Comparison of ENCODE assay signal across 13 cellular contexts in genomic region chr6:128511518-128511917, GRCh38. TPM values are rescaled to one million over a fixed set of nuclear protein-coding genes. Genes with fewer than 3 reads are reported as not detected.
DNase-seq lines count a peak whose midpoint lies in the region; ATAC-seq and TF ChIP-seq lines count a peak whose summit lies in the region.
"Had no signal": no experiment of that assay in that cellular context is flagged by ENCODE, and none has a peak within 500 bp of the region (broad histone marks: within the 10 kb centered on the region; RNA-seq: fewer than 3 reads in every experiment).

No MANE protein-coding gene starts in this region.

- H3K9me3 ChIP-seq in psoas muscle (no peaks in the 10 kb centered on the region), ascending aorta (no peaks in the 10 kb centered on the region)
- H3K9me3 ChIP-seq: gastrocnemius medialis had no signal

- H3K4me1 ChIP-seq in psoas muscle (peaks cover 14% of the 10 kb centered on the region), ascending aorta (peaks cover 0 to 3% of the 10 kb centered on the region in 2 donors)
- H3K4me1 ChIP-seq: parathyroid adenoma had no signal

- no peak overlapping the region for H3K4me3 ChIP-seq in psoas muscle
- no peak overlapping the region for H3K4me3 ChIP-seq in ascending aorta
- H3K4me3 ChIP-seq: gastrocnemius medialis had no signal

- H3K27ac ChIP-seq in psoas muscle = no peak overlapping the region
- no peak overlapping the region for H3K27ac ChIP-seq in ascending aorta
- H3K27ac ChIP-seq: gastrocnemius medialis, parathyroid adenoma had no signal

- WGBS in psoas muscle, 3 donors = 81 to 86% (median 81%) methylated on average over 4 of the region's 4 CpGs

- no peak for TF ChIP-seq CTCF in psoas muscle (IDR thresholded peaks at IDR 0.05)
- no peak for TF ChIP-seq CTCF in ascending aorta (IDR thresholded peaks at IDR 0.05)
- TF ChIP-seq CTCF in GM13976 (IDR thresholded peaks at IDR 0.05; ENCODE audit: borderline replicate concordance, control extremely low read depth, extremely low read depth, insufficient read depth, missing control alignments) = no peak

- in situ Hi-C loops in Caki2 (cut with HindIII; ENCODE audit: low pct_unique_long_range_greater_than_20kb, low sequenced_read_pairs) (no loop called here), GM13976 (cut with MboI; ENCODE audit: low sequenced_read_pairs, unreplicated experiment) (no loop called here)

- H3K36me3 ChIP-seq in psoas muscle (ENCODE audit: insufficient read depth in 1 of 2, low read depth in 1 of 2) (no peaks in the 10 kb centered on the region), ascending aorta (no peaks in the 10 kb centered on the region)
- H3K36me3 ChIP-seq: gastrocnemius medialis had no signal

- ATAC-seq in GM21825 (IDR thresholded peaks at IDR 0.05; ENCODE audit: unreplicated experiment) (peak; percentile 83), psoas muscle (no peak)
- ATAC-seq: gastrocnemius medialis had no signal

- no peaks in the 10 kb centered on the region for H3K27me3 ChIP-seq in psoas muscle (ENCODE audit: insufficient read depth in 3 of 3, low read length in 2 of 3)
- no peaks in the 10 kb centered on the region for H3K27me3 ChIP-seq in ascending aorta
- H3K27me3 ChIP-seq: gastrocnemius medialis had no signal

- DNase-seq in Caki2 (ENCODE audit: low read depth) = peak; percentile 87
- peak; percentile 59 for DNase-seq in HPDE6-E6E7 (ENCODE audit: extremely low spot score)
- DNase-seq in glomerular visceral epithelial cell (ENCODE audit: extremely low spot score) = peak; percentile 75
- DNase-seq in NCI-H748 (lab: John Stamatoyannopoulos, UW; ENCODE audit: unreplicated experiment) = no peak
- DNase-seq in psoas muscle = no peak
- DNase-seq in ascending aorta (ENCODE audit: low spot score in 2 of 2) = no peak
- no peak for DNase-seq in GM13976 (ENCODE audit: low spot score)
- DNase-seq: activated gamma-delta T cell treated with Interleukin-2 at 50 U/mL for 16 hours; gastrocnemius medialis; NCI-H1694 treated with DMSO at 0.1 percent for 48 hours; stimulated activated naive CD4-positive, alpha-beta T cell had no signal

- intact Hi-C loops in psoas muscle (cut with DNase I) = loop anchor here in 1 of 2 donors (10.0 kb wide), 1 partner anchor 257 kb away; no protein-coding TSS in a partner anchor
- intact Hi-C loops in ascending aorta (cut with DNase I) = no loop called here

RNA-seq across cellular contexts. Expression of gene PTPRK, which starts 8.9 kb away (rescaled TPM):
- total RNA-seq in Caki2 (2014; rRNA removed; shearing (Covaris generic); ENCODE audit: low replicate concordance) = 21.6 and 32.6 TPM in 2 replicates
- total RNA-seq in psoas muscle (10 to 100 TPM in 1 of 4 donors, 1 to 10 TPM in 3; 9.1 to 10.6 (median 9.3) TPM), ascending aorta (73.1 TPM)
- 1 to 10 TPM; 3.2 to 4.6 (median 3.5) TPM for polyA plus RNA-seq in psoas muscle

Comparison
In these comparisons a context has a peak if more than half of its experiments do, and no peak if none do; other contexts are left out.
1. DNase-seq: peak in Caki2 (single experiment), HPDE6-E6E7 (single experiment) and glomerular visceral epithelial cell (single experiment); none in NCI-H748 (single experiment), psoas muscle (0 of 2), ascending aorta (0 of 2) and GM13976 (single experiment).